In the genomic region with DNA sequence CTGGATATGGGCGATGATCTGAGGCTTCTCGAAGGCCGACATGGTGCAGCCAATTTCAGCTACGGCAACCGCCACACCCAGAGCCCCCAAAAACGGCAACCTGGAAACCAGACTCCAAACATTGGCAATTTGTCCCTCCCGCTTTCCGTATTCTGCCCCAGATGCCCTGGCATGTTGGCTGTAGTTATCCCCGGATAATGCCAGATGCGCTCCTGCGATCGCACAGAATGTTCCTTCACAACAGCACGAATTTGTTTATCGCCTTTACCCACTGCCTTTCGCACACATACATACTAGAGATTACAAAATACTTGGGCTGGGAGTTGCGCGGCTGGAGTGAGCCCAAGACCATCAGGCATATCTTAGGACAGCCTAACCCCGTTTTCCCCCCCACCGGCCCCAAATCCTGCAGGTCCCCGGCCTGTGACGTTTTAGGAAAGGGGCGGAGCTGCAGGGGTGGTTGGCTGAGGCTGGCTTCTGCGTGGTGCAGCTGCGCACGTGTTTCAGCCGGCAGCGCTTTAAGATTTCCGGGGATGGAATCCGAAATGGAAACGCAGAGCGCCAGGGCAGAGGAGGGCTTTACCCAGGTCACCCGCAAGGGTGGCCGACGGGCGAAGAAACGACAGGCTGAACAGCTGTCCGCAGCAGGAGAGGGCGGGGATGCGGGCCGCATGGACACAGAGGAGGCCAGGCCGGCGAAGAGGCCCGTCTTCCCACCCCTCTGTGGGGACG, we compare ENCODE assay signal across 1 cellular context.
TF ChIP-seq lines count a peak whose summit lies in the region.

A gene (plus strand): TSS at position 487 of the 732 bp plus-strand sequence. CDS start 47 bp downstream, at position 534.

TF ChIP-seq in HepG2, 621 proteins besides CTCF, POLR2A, EP300 and RAD21 (continued from another document and continues in another):
- no peak for TF ChIP-seq FOXP1 (IDR thresholded peaks at IDR 0.05)
- TF ChIP-seq FOXP1 (CRISPR knock-in tag; IDR thresholded peaks at IDR 0.05): peak; percentile 10; the same call in 1 of the 2 replicates
- TF ChIP-seq, protein P1, sequence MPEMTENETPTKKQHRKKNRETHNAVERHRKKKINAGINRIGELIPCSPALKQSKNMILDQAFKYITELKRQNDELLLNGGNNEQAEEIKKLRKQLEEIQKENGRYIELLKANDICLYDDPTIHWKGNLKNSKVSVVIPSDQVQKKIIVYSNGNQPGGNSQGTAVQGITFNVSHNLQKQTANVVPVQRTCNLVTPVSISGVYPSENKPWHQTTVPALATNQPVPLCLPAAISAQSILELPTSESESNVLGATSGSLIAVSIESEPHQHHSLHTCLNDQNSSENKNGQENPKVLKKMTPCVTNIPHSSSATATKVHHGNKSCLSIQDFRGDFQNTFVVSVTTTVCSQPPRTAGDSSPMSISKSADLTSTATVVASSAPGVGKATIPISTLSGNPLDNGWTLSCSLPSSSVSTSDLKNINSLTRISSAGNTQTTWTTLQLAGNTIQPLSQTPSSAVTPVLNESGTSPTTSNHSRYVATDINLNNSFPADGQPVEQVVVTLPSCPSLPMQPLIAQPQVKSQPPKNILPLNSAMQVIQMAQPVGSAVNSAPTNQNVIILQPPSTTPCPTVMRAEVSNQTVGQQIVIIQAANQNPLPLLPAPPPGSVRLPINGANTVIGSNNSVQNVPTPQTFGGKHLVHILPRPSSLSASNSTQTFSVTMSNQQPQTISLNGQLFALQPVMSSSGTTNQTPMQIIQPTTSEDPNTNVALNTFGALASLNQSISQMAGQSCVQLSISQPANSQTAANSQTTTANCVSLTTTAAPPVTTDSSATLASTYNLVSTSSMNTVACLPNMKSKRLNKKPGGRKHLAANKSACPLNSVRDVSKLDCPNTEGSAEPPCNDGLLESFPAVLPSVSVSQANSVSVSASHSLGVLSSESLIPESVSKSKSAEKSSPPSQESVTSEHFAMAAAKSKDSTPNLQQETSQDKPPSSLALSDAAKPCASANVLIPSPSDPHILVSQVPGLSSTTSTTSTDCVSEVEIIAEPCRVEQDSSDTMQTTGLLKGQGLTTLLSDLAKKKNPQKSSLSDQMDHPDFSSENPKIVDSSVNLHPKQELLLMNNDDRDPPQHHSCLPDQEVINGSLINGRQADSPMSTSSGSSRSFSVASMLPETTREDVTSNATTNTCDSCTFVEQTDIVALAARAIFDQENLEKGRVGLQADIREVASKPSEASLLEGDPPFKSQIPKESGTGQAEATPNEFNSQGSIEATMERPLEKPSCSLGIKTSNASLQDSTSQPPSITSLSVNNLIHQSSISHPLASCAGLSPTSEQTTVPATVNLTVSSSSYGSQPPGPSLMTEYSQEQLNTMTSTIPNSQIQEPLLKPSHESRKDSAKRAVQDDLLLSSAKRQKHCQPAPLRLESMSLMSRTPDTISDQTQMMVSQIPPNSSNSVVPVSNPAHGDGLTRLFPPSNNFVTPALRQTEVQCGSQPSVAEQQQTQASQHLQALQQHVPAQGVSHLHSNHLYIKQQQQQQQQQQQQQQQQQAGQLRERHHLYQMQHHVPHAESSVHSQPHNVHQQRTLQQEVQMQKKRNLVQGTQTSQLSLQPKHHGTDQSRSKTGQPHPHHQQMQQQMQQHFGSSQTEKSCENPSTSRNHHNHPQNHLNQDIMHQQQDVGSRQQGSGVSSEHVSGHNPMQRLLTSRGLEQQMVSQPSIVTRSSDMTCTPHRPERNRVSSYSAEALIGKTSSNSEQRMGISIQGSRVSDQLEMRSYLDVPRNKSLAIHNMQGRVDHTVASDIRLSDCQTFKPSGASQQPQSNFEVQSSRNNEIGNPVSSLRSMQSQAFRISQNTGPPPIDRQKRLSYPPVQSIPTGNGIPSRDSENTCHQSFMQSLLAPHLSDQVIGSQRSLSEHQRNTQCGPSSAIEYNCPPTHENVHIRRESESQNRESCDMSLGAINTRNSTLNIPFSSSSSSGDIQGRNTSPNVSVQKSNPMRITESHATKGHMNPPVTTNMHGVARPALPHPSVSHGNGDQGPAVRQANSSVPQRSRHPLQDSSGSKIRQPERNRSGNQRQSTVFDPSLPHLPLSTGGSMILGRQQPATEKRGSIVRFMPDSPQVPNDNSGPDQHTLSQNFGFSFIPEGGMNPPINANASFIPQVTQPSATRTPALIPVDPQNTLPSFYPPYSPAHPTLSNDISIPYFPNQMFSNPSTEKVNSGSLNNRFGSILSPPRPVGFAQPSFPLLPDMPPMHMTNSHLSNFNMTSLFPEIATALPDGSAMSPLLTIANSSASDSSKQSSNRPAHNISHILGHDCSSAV (CRISPR knock-in tag; IDR thresholded peaks at IDR 0.05; ENCODE audit: borderline replicate concordance): peak; percentile 65; the same call in 1 of the 2 replicates
- TF ChIP-seq KDM2A (CRISPR knock-in tag; IDR thresholded peaks at IDR 0.05; ENCODE audit: borderline replicate concordance, low read depth): peak; percentile 59
- TF ChIP-seq KLF11 (CRISPR knock-in tag; IDR thresholded peaks at IDR 0.05): 0 out of 2 replicates have a peak, but pooled peaks have one; percentile 45
- 0 out of 2 replicates have a peak, but pooled peaks have one; percentile 56 for TF ChIP-seq ZNF546 (CRISPR knock-in tag; conservative IDR thresholded peaks at IDR 0.05)
- TF ChIP-seq WIZ (CRISPR knock-in tag; IDR thresholded peaks at IDR 0.05): peak; percentile 48; the same call in 1 of the 2 replicates
- TF ChIP-seq SATB2 (CRISPR knock-in tag; IDR thresholded peaks at IDR 0.05): peak; percentile 28; the same call in 1 of the 2 replicates
- TF ChIP-seq, protein P2, sequence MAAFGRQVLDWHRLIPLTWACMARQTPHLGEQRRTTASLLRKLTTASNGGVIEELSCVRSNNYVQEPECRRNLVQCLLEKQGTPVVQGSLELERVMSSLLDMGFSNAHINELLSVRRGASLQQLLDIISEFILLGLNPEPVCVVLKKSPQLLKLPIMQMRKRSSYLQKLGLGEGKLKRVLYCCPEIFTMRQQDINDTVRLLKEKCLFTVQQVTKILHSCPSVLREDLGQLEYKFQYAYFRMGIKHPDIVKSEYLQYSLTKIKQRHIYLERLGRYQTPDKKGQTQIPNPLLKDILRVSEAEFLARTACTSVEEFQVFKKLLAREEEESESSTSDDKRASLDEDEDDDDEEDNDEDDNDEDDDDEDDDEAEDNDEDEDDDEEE (CRISPR knock-in tag; IDR thresholded peaks at IDR 0.05): peak; percentile 28; the same call in 1 of the 2 replicates
- TF ChIP-seq, protein P3, sequence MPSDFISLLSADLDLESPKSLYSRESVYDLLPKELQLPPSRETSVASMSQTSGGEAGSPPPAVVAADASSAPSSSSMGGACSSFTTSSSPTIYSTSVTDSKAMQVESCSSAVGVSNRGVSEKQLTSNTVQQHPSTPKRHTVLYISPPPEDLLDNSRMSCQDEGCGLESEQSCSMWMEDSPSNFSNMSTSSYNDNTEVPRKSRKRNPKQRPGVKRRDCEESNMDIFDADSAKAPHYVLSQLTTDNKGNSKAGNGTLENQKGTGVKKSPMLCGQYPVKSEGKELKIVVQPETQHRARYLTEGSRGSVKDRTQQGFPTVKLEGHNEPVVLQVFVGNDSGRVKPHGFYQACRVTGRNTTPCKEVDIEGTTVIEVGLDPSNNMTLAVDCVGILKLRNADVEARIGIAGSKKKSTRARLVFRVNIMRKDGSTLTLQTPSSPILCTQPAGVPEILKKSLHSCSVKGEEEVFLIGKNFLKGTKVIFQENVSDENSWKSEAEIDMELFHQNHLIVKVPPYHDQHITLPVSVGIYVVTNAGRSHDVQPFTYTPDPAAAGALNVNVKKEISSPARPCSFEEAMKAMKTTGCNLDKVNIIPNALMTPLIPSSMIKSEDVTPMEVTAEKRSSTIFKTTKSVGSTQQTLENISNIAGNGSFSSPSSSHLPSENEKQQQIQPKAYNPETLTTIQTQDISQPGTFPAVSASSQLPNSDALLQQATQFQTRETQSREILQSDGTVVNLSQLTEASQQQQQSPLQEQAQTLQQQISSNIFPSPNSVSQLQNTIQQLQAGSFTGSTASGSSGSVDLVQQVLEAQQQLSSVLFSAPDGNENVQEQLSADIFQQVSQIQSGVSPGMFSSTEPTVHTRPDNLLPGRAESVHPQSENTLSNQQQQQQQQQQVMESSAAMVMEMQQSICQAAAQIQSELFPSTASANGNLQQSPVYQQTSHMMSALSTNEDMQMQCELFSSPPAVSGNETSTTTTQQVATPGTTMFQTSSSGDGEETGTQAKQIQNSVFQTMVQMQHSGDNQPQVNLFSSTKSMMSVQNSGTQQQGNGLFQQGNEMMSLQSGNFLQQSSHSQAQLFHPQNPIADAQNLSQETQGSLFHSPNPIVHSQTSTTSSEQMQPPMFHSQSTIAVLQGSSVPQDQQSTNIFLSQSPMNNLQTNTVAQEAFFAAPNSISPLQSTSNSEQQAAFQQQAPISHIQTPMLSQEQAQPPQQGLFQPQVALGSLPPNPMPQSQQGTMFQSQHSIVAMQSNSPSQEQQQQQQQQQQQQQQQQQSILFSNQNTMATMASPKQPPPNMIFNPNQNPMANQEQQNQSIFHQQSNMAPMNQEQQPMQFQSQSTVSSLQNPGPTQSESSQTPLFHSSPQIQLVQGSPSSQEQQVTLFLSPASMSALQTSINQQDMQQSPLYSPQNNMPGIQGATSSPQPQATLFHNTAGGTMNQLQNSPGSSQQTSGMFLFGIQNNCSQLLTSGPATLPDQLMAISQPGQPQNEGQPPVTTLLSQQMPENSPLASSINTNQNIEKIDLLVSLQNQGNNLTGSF (CRISPR knock-in tag; IDR thresholded peaks at IDR 0.05): peak; percentile 34; the same call in 1 of the 2 replicates
- TF ChIP-seq TBP (CRISPR knock-in tag; IDR thresholded peaks at IDR 0.05): no peak
- TF ChIP-seq, protein P4, sequence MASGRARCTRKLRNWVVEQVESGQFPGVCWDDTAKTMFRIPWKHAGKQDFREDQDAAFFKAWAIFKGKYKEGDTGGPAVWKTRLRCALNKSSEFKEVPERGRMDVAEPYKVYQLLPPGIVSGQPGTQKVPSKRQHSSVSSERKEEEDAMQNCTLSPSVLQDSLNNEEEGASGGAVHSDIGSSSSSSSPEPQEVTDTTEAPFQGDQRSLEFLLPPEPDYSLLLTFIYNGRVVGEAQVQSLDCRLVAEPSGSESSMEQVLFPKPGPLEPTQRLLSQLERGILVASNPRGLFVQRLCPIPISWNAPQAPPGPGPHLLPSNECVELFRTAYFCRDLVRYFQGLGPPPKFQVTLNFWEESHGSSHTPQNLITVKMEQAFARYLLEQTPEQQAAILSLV (CRISPR knock-in tag; IDR thresholded peaks at IDR 0.05; ENCODE audit: borderline replicate concordance): peak; percentile 82; the same call in 1 of the 2 replicates
- TF ChIP-seq, protein P5, sequence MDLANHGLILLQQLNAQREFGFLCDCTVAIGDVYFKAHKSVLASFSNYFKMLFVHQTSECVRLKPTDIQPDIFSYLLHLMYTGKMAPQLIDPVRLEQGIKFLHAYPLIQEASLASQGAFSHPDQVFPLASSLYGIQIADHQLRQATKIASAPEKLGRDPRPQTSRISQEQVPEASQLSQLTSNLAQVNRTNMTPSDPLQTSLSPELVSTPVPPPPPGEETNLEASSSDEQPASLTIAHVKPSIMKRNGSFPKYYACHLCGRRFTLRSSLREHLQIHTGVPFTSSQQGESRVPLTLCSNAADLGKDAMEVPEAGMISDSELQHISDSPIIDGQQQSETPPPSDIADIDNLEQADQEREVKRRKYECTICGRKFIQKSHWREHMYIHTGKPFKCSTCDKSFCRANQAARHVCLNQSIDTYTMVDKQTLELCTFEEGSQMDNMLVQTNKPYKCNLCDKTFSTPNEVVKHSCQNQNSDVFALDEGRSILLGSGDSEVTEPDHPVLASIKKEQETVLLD (CRISPR knock-in tag; IDR thresholded peaks at IDR 0.05; ENCODE audit: low read depth): 0 out of 2 replicates have a peak, but pooled peaks have one; percentile 5
- TF ChIP-seq, protein P6, sequence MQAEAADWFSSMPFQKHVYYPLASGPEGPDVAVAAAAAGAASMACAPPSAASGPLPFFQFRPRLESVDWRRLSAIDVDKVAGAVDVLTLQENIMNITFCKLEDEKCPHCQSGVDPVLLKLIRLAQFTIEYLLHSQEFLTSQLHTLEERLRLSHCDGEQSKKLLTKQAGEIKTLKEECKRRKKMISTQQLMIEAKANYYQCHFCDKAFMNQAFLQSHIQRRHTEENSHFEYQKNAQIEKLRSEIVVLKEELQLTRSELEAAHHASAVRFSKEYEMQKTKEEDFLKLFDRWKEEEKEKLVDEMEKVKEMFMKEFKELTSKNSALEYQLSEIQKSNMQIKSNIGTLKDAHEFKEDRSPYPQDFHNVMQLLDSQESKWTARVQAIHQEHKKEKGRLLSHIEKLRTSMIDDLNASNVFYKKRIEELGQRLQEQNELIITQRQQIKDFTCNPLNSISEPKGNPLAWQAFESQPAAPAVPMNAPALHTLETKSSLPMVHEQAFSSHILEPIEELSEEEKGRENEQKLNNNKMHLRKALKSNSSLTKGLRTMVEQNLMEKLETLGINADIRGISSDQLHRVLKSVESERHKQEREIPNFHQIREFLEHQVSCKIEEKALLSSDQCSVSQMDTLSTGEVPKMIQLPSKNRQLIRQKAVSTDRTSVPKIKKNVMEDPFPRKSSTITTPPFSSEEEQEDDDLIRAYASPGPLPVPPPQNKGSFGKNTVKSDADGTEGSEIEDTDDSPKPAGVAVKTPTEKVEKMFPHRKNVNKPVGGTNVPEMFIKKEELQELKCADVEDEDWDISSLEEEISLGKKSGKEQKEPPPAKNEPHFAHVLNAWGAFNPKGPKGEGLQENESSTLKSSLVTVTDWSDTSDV (CRISPR knock-in tag; IDR thresholded peaks at IDR 0.05): peak; percentile 89; the same call in 1 of the 2 replicates
- 0 out of 2 replicates have a peak, but pooled peaks have one; percentile 75 for TF ChIP-seq ZSCAN12 (CRISPR knock-in tag; IDR thresholded peaks at IDR 0.05)
- TF ChIP-seq, protein P7, sequence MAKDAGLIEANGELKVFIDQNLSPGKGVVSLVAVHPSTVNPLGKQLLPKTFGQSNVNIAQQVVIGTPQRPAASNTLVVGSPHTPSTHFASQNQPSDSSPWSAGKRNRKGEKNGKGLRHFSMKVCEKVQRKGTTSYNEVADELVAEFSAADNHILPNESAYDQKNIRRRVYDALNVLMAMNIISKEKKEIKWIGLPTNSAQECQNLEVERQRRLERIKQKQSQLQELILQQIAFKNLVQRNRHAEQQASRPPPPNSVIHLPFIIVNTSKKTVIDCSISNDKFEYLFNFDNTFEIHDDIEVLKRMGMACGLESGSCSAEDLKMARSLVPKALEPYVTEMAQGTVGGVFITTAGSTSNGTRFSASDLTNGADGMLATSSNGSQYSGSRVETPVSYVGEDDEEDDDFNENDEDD (CRISPR knock-in tag; IDR thresholded peaks at IDR 0.05; ENCODE audit: borderline replicate concordance): peak; percentile 82; the same call in 1 of the 2 replicates
- peak; percentile 89 for TF ChIP-seq ZNF781 (CRISPR knock-in tag; IDR thresholded peaks at IDR 0.05; ENCODE audit: borderline replicate concordance, not compliant biosample characterization)
- peak; percentile 98 for TF ChIP-seq YEATS2 (CRISPR knock-in tag; IDR thresholded peaks at IDR 0.05; ENCODE audit: borderline replicate concordance)
- peak; percentile 85 for TF ChIP-seq ZNF143 (CRISPR knock-in tag; IDR thresholded peaks at IDR 0.05)
- TF ChIP-seq SYNCRIP (IDR thresholded peaks at IDR 0.05; ENCODE audit: insufficient read depth, low read depth, low read length): no peak
- no peak for TF ChIP-seq ZNF432 (CRISPR knock-in tag; IDR thresholded peaks at IDR 0.05; ENCODE audit: borderline replicate concordance)
- TF ChIP-seq ZFP41 (CRISPR knock-in tag; IDR thresholded peaks at IDR 0.05; ENCODE audit: borderline replicate concordance): no peak
- TF ChIP-seq MED1 (CRISPR knock-in tag; IDR thresholded peaks at IDR 0.05): peak; percentile 45
- no peak; the same call in 1 of the 2 replicates for TF ChIP-seq RELA (CRISPR knock-in tag; IDR thresholded peaks at IDR 0.05)
- peak; percentile 56; the same call in 1 of the 2 replicates for TF ChIP-seq FOXA3 (CRISPR knock-in tag; IDR thresholded peaks at IDR 0.05)
- TF ChIP-seq, protein P8, sequence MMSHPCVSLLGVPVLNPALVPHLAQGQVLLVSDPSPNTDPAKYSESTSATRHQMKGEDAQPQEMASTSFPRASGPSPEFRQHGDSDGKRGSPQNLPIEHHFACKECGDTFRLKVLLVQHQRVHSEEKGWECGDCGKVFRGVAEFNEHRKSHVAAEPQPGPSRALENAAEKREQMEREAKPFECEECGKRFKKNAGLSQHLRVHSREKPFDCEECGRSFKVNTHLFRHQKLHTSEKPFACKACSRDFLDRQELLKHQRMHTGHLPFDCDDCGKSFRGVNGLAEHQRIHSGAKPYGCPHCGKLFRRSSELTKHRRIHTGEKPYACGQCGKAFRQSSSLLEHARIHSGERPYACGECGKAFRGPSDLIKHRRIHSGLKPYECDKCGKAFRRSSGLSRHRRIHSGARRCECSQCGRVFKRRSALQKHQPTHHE (CRISPR knock-in tag; IDR thresholded peaks at IDR 0.05; ENCODE audit: borderline replicate concordance): 0 out of 2 replicates have a peak, but pooled peaks have one; percentile 38
